Comparison of ENCODE assay signal across 1 cellular context in genomic region chr3:139113766-139114165, GRCh38.
TF ChIP-seq lines count a peak whose summit lies in the region.

No MANE protein-coding gene starts in this region.

TF ChIP-seq in HCT116, 20 proteins besides CTCF, POLR2A, EP300 and RAD21 (continued from another document):
- TF ChIP-seq, protein P1, sequence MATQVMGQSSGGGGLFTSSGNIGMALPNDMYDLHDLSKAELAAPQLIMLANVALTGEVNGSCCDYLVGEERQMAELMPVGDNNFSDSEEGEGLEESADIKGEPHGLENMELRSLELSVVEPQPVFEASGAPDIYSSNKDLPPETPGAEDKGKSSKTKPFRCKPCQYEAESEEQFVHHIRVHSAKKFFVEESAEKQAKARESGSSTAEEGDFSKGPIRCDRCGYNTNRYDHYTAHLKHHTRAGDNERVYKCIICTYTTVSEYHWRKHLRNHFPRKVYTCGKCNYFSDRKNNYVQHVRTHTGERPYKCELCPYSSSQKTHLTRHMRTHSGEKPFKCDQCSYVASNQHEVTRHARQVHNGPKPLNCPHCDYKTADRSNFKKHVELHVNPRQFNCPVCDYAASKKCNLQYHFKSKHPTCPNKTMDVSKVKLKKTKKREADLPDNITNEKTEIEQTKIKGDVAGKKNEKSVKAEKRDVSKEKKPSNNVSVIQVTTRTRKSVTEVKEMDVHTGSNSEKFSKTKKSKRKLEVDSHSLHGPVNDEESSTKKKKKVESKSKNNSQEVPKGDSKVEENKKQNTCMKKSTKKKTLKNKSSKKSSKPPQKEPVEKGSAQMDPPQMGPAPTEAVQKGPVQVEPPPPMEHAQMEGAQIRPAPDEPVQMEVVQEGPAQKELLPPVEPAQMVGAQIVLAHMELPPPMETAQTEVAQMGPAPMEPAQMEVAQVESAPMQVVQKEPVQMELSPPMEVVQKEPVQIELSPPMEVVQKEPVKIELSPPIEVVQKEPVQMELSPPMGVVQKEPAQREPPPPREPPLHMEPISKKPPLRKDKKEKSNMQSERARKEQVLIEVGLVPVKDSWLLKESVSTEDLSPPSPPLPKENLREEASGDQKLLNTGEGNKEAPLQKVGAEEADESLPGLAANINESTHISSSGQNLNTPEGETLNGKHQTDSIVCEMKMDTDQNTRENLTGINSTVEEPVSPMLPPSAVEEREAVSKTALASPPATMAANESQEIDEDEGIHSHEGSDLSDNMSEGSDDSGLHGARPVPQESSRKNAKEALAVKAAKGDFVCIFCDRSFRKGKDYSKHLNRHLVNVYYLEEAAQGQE (IDR thresholded peaks at IDR 0.05; ENCODE audit: low read depth) = no peak
